28 cellular contexts compared by ENCODE assay signal in the genomic region with DNA sequence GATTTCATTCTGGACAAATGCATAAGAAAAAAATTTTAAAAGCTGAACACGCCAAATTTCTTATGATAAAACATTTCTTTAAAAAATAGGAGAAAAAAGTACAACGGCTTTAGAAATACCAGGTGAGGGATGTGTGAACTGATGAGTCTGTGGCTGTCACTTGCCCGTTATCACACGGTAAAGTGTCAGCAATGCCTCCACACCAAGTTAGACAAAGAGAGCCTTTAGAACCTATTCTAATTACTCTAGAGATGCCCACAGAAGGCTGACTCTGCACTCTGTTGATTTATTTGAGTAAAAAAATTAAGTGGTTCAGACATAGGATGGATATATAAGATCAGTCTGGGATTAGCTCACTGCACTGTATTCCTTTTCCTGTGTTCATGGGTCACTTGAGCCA.
"Had no signal": no experiment of that assay in that cellular context is flagged by ENCODE, and none has a peak within 500 bp of the region (broad histone marks: within the 10 kb centered on the region; RNA-seq: fewer than 3 reads in every experiment).

No MANE protein-coding gene starts in this region.

- H3K27ac Mint-ChIP-seq: brain had no signal

- H3K4me3 ChIP-seq: ascending aorta, cardiac muscle cell, colonic mucosa, gastroesophageal sphincter, hepatocyte, pancreas, prostate gland, skin epidermis, stomach, thyroid gland, upper lobe of left lung had no signal

- H3K36me3 ChIP-seq: ascending aorta, cardiac muscle cell, colonic mucosa, gastroesophageal sphincter, pancreas, prostate gland, stomach, thyroid gland, upper lobe of left lung had no signal

- H3K4me1 ChIP-seq: ascending aorta, colonic mucosa, pancreas, prostate gland, stomach, thyroid gland, upper lobe of left lung had no signal

- H3K4me1 Mint-ChIP-seq: brain had no signal

- H3K27me3 ChIP-seq: ascending aorta, cardiac muscle cell, colonic mucosa, gastroesophageal sphincter, hepatocyte, pancreas, stomach, thyroid gland, upper lobe of left lung had no signal

- DNase-seq: activated CD4-positive, alpha-beta T cell treated with anti-CD3 and anti-CD28 coated beads, Interleukin-2, amount 50 U/mL, for 4 hours; activated CD4-positive, CD25-positive, alpha-beta regulatory T cell treated with anti-CD3 and anti-CD28 coated beads, Interleukin-2, amount 50 U/mL, for 72 hours; activated naive CD4-positive, alpha-beta T cell; cerebellar nuclear complex; colonic mucosa; effector memory CD4-positive, alpha-beta T cell; left colon; mammary epithelial cell; nucleus accumbens; pancreas; retina; stimulated activated CD4-positive, alpha-beta T cell treated with anti-CD3 and anti-CD28 coated beads, Interleukin-12 subunit alpha, Interleukin-12 subunit beta, amount 100 ng/mL, for 4 hours; stimulated activated CD4-positive, alpha-beta T cell treated with anti-CD3 and anti-CD28 coated beads, Interleukin-4, amount 100 ng/mL, for 1 hour; stomach; T-helper 2 cell; thyroid gland; upper lobe of left lung had no signal

- FAIRE-seq: keratinocyte, pancreas had no signal

- H3K4me3 Mint-ChIP-seq: brain, neural crest cell had no signal

- H3K36me3 Mint-ChIP-seq: brain had no signal

- ATAC-seq: activated naive CD4-positive, alpha-beta T cell treated with anti-CD3 and anti-CD28 coated beads, Interleukin-2, amount 50 U/mL, for 72 hours; gastroesophageal sphincter; left colon; pancreas; sciatic nerve had no signal

- H3K9me3 ChIP-seq: ascending aorta, colonic mucosa, gastroesophageal sphincter, pancreas, prostate gland, stomach, thyroid gland, upper lobe of left lung had no signal

- H3K27ac ChIP-seq: ascending aorta, cardiac muscle cell, colonic mucosa, gastroesophageal sphincter, hepatocyte, pancreas, prostate gland, skin epidermis, stomach, thyroid gland, upper lobe of left lung had no signal
